Comparison of ENCODE assay signal across 1 cellular context in the genomic region with DNA sequence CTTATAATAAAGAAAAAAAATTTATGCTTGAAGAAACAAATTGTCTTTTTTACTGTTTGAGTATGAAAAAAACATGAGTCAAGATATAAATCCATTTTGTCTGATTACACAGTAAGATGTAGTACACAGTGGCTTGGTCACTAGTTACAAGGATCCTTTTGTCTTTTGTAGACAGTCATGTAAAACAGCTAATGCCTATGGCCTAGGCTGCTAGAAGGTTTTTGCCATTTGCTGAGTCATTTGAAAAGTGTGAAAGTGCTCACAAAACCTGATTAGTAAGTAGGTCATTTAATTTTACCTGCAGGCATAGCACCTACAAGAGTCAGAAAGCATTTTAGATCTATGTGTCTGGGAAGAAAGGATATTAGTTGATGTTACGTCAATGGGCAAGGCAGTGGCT.
TF ChIP-seq lines count a peak whose summit lies in the region.

No MANE protein-coding gene starts in this region.

TF ChIP-seq in neural cell, 6 proteins besides CTCF, POLR2A, EP300 and RAD21 (continued from another document):
- TF ChIP-seq, protein P1, sequence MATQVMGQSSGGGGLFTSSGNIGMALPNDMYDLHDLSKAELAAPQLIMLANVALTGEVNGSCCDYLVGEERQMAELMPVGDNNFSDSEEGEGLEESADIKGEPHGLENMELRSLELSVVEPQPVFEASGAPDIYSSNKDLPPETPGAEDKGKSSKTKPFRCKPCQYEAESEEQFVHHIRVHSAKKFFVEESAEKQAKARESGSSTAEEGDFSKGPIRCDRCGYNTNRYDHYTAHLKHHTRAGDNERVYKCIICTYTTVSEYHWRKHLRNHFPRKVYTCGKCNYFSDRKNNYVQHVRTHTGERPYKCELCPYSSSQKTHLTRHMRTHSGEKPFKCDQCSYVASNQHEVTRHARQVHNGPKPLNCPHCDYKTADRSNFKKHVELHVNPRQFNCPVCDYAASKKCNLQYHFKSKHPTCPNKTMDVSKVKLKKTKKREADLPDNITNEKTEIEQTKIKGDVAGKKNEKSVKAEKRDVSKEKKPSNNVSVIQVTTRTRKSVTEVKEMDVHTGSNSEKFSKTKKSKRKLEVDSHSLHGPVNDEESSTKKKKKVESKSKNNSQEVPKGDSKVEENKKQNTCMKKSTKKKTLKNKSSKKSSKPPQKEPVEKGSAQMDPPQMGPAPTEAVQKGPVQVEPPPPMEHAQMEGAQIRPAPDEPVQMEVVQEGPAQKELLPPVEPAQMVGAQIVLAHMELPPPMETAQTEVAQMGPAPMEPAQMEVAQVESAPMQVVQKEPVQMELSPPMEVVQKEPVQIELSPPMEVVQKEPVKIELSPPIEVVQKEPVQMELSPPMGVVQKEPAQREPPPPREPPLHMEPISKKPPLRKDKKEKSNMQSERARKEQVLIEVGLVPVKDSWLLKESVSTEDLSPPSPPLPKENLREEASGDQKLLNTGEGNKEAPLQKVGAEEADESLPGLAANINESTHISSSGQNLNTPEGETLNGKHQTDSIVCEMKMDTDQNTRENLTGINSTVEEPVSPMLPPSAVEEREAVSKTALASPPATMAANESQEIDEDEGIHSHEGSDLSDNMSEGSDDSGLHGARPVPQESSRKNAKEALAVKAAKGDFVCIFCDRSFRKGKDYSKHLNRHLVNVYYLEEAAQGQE (IDR thresholded peaks at IDR 0.05; ENCODE audit: borderline replicate concordance), result no peak
- no peak for TF ChIP-seq TAF1 (IDR thresholded peaks at IDR 0.05; ENCODE audit: low read depth)
- no peak for TF ChIP-seq SMC3 (conservative IDR thresholded peaks at IDR 0.05; ENCODE audit: poor library complexity)
- TF ChIP-seq POLR2AphosphoS5 (IDR thresholded peaks at IDR 0.05), result no peak
- TF ChIP-seq MXI1 (conservative IDR thresholded peaks at IDR 0.05; ENCODE audit: poor library complexity, severe bottlenecking), result no peak
TF ChIP-seq in neural cell: peak in this region for 0.
